ENCODE assay signal across 8 cellular contexts in genomic region chr10:22681783-22682183, GRCh38. TPM values are rescaled to one million over a fixed set of nuclear protein-coding genes. Genes with fewer than 3 reads are reported as not detected.
A peak's percentile ranks its signal among the peaks of the same experiment; 100 is the strongest.
DNase-seq lines count a peak whose midpoint lies in the region; ATAC-seq and TF ChIP-seq lines count a peak whose summit lies in the region.

No MANE protein-coding gene starts in this region.

- peaks cover 87% of the 10 kb centered on the region for H3K4me1 Mint-ChIP-seq in activated CD4-positive, alpha-beta memory T cell treated with anti-CD3 and anti-CD28 coated beads, Interleukin-2, amount 10 ng/mL, durations not matched to agents 7 days and 5 days
- H3K4me1 Mint-ChIP-seq in stimulated activated naive CD8-positive, alpha-beta T cell treated with anti-CD3 and anti-CD28 coated beads, Interleukin-15, Interleukin-2, amounts not matched to agents 100 ng/mL and 50 ng/mL, for 24 hours (ENCODE audit: low read depth), result peaks cover 94% of the 10 kb centered on the region

- CTCF ChIA-PET in activated CD4-positive, alpha-beta memory T cell treated with anti-CD3 and anti-CD28 coated beads, Interleukin-2, amount 10 ng/mL, durations not matched to agents 7 days and 5 days (lab: Charles Lee), result interaction anchor here (0.7 to 4.0 kb wide), 13 partner anchors 9 to 107 kb away, joined by 3 to 17 read pairs (median 4); no protein-coding TSS in a partner anchor

- no peaks in the 10 kb centered on the region for H3K27me3 Mint-ChIP-seq in activated CD4-positive, alpha-beta memory T cell treated with anti-CD3 and anti-CD28 coated beads, Interleukin-2, amount 10 ng/mL, durations not matched to agents 7 days and 5 days
- H3K27me3 Mint-ChIP-seq in stimulated activated naive CD8-positive, alpha-beta T cell treated with anti-CD3 and anti-CD28 coated beads, Interleukin-15, Interleukin-2, amounts not matched to agents 100 ng/mL and 50 ng/mL, for 24 hours, result no peaks in the 10 kb centered on the region

- H3K4me1 ChIP-seq in HUES64 (ENCODE audit: insufficient read depth, low read length), result peaks cover 53% of the 10 kb centered on the region

- 0 out of 2 replicates have a peak overlapping the region, but pooled peaks have one; percentile 17 for H3K27ac ChIP-seq in HUES64 (ENCODE audit: low read depth, low read length)

- no peak overlapping the region for H3K9ac ChIP-seq in HUES64 (ENCODE audit: low read depth, low read length)

- H3K4me3 ChIP-seq in HUES64 (ENCODE audit: low read length), result no peak overlapping the region
- H3K4me3 ChIP-seq in fibroblast of the aortic adventitia (ENCODE audit: low read depth, low read length), result no peak overlapping the region

- POLR2A ChIA-PET in activated CD4-positive, alpha-beta memory T cell treated with anti-CD3 and anti-CD28 coated beads, Interleukin-2, amount 10 ng/mL, durations not matched to agents 7 days and 5 days (lab: Charles Lee), result interaction anchor here (0.7 to 6.7 kb wide), 22 partner anchors 10 to 366 kb away, joined by 3 to 114 read pairs (median 8); partner anchors contain the start of genes COMMD3 and PIP4K2A

- no peaks in the 10 kb centered on the region for H3K9me3 ChIP-seq in HUES64 (ENCODE audit: insufficient read depth, low read depth, low read length)

- peak overlapping the region; percentile 69 for H3K4me3 Mint-ChIP-seq in activated CD4-positive, alpha-beta memory T cell treated with anti-CD3 and anti-CD28 coated beads, Interleukin-2, amount 10 ng/mL, durations not matched to agents 7 days and 5 days
- peak overlapping the region; percentile 81 for H3K4me3 Mint-ChIP-seq in stimulated activated naive CD8-positive, alpha-beta T cell treated with anti-CD3 and anti-CD28 coated beads, Interleukin-15, Interleukin-2, amounts not matched to agents 100 ng/mL and 50 ng/mL, for 24 hours

- no peaks in the 10 kb centered on the region for H3K27me3 ChIP-seq in HUES64 (ENCODE audit: insufficient read depth, low read length)

- peak overlapping the region; percentile 100 for H3K27ac Mint-ChIP-seq in activated CD4-positive, alpha-beta memory T cell treated with anti-CD3 and anti-CD28 coated beads, Interleukin-2, amount 10 ng/mL, durations not matched to agents 7 days and 5 days
- peak overlapping the region; percentile 97 for H3K27ac Mint-ChIP-seq in stimulated activated naive CD8-positive, alpha-beta T cell treated with anti-CD3 and anti-CD28 coated beads, Interleukin-15, Interleukin-2, amounts not matched to agents 100 ng/mL and 50 ng/mL, for 24 hours

- H3K9me3 Mint-ChIP-seq in activated CD4-positive, alpha-beta memory T cell treated with anti-CD3 and anti-CD28 coated beads, Interleukin-2, amount 10 ng/mL, durations not matched to agents 7 days and 5 days, result no peaks in the 10 kb centered on the region
- no peaks in the 10 kb centered on the region for H3K9me3 Mint-ChIP-seq in stimulated activated naive CD8-positive, alpha-beta T cell treated with anti-CD3 and anti-CD28 coated beads, Interleukin-15, Interleukin-2, amounts not matched to agents 100 ng/mL and 50 ng/mL, for 24 hours

- TF ChIP-seq CTCF in fibroblast of the aortic adventitia (IDR thresholded peaks at IDR 0.05; ENCODE audit: insufficient read depth, low read length), result no peak

- WGBS in HUES64, result 97% methylated on average over 3 of the region's 4 CpGs

- ATAC-seq in HG03175 (IDR thresholded peaks at IDR 0.05; ENCODE audit: unreplicated experiment) (no peak), HG02840 (IDR thresholded peaks at IDR 0.05; ENCODE audit: low FRiP score, unreplicated experiment) (no peak)

- H3K36me3 Mint-ChIP-seq in activated CD4-positive, alpha-beta memory T cell treated with anti-CD3 and anti-CD28 coated beads, Interleukin-2, amount 10 ng/mL, durations not matched to agents 7 days and 5 days (ENCODE audit: low read depth), result peaks cover 17% of the 10 kb centered on the region
- peaks cover 8% of the 10 kb centered on the region for H3K36me3 Mint-ChIP-seq in stimulated activated naive CD8-positive, alpha-beta T cell treated with anti-CD3 and anti-CD28 coated beads, Interleukin-15, Interleukin-2, amounts not matched to agents 100 ng/mL and 50 ng/mL, for 24 hours (ENCODE audit: low read depth)

- DNase-seq in AG08396 (ENCODE audit: low spot score) (peak; percentile 45), fibroblast of the aortic adventitia (ENCODE audit: low read depth) (peak; percentile 87), NCI-H345 (lab: John Stamatoyannopoulos, UW) (no peak)
- DNase-seq in activated CD4-positive, alpha-beta memory T cell treated with anti-CD3 and anti-CD28 coated beads, Interleukin-2, amount 10 ng/mL, durations not matched to agents 7 days and 5 days, result peak; percentile 65

- H3K36me3 ChIP-seq in HUES64 (ENCODE audit: insufficient read depth, low read length), result no peaks in the 10 kb centered on the region

RNA-seq across cellular contexts. Expression of gene PIP4K2A, which starts 32.6 kb away (rescaled TPM):
- 22.0 TPM for polyA plus RNA-seq in HUES64 (2013, experiment 1 of 2)
- polyA plus RNA-seq in HUES64 (2013, experiment 2 of 2), result 22.4 TPM
- 100 to 1,000 TPM; 126 to 137 TPM for total RNA-seq in activated CD4-positive, alpha-beta memory T cell treated with anti-CD3 and anti-CD28 coated beads, Interleukin-2, amount 10 ng/mL, durations not matched to agents 7 days and 5 days
- 52.2 and 198 TPM in 2 replicates for total RNA-seq in fibroblast of the aortic adventitia (ENCODE audit: low replicate concordance)
